ENCODE assay signal across 9 cellular contexts in genomic region chr10:48523820-48524758, GRCh38.
DNase-seq lines count a peak whose midpoint lies in the region; TF ChIP-seq lines count a peak whose summit lies in the region.
"Had no signal": no experiment of that assay in that cellular context is flagged by ENCODE, and none has a peak within 500 bp of the region (broad histone marks: within the 10 kb centered on the region; RNA-seq: fewer than 3 reads in every experiment).

No MANE protein-coding gene starts in this region.

- H3K9me3 Mint-ChIP-seq in neural progenitor cell: peaks cover 11% of the 10 kb centered on the region

- H3K27ac ChIP-seq in esophagus muscularis mucosa (replicated peaks in 1 of 4) (peak overlapping the region in 3 of 4 donors; percentile 46 to 73 (median 64)), neural progenitor cell (no peak overlapping the region)

- peaks cover 0 to 12% (median 0%) of the 10 kb centered on the region in 4 donors for H3K27me3 ChIP-seq in esophagus muscularis mucosa
- H3K27me3 ChIP-seq in neural progenitor cell: peaks cover 17% of the 10 kb centered on the region

- peaks cover 34% of the 10 kb centered on the region for H3K27me3 Mint-ChIP-seq in neural progenitor cell (ENCODE audit: insufficient read depth, low read depth)

- DNase-seq in NCI-H1417 (lab: John Stamatoyannopoulos, UW) (peak in 2 of 3 experiments; percentile 54 to 55), NCI-H1417 treated with DMSO at 0.1 percent for 48 hours (lab: John Stamatoyannopoulos, UW) (no peak), NCI-H69 (lab: John Stamatoyannopoulos, UW) (peak; percentile 61), esophagus muscularis mucosa (ENCODE audit: extremely low spot score) (no peak), neural progenitor cell (ENCODE audit: low spot score) (peak; percentile 74), HK-2 (ENCODE audit: unreplicated experiment) (no peak), globus pallidus (ENCODE audit: low spot score) (no peak), T-helper 9 cell (no peak)
- DNase-seq: CD4-positive, CD25-positive, alpha-beta regulatory T cell had no signal

- no peaks in the 10 kb centered on the region for H3K79me2 ChIP-seq in neural progenitor cell (ENCODE audit: low read depth)

- TF ChIP-seq POLR2A in esophagus muscularis mucosa (IDR thresholded peaks at IDR 0.05; ENCODE audit: low read depth): no peak

- intact Hi-C loops in esophagus muscularis mucosa (cut with DNase I): loop anchor here (10.0 kb wide), 1 partner anchor 159 kb away; no protein-coding TSS in a partner anchor

- no peak for TF ChIP-seq EP300 in esophagus muscularis mucosa (IDR thresholded peaks at IDR 0.05)

- H3K36me3 ChIP-seq in esophagus muscularis mucosa (no peaks in the 10 kb centered on the region), neural progenitor cell (no peaks in the 10 kb centered on the region)

- H3K4me3 ChIP-seq in esophagus muscularis mucosa (peak overlapping the region; percentile 56 to 61 (median 59)), neural progenitor cell (peak overlapping the region; percentile 82)

- peak overlapping the region; percentile 91 for H2AFZ ChIP-seq in neural progenitor cell (replicated peaks)

- H4K20me1 ChIP-seq in neural progenitor cell (ENCODE audit: low read depth): no peaks in the 10 kb centered on the region

- H3K9me3 ChIP-seq in esophagus muscularis mucosa: no peaks in the 10 kb centered on the region
- H3K9me3 ChIP-seq in neural progenitor cell (ENCODE audit: low read depth): no peaks in the 10 kb centered on the region

- no peak overlapping the region for H3K9ac ChIP-seq in neural progenitor cell

- H3K4me1 ChIP-seq in esophagus muscularis mucosa: peaks cover 14 to 40% (median 35%) of the 10 kb centered on the region in 4 donors
- H3K4me1 ChIP-seq in neural progenitor cell: peaks cover 41% of the 10 kb centered on the region

- H3K4me2 ChIP-seq in neural progenitor cell: peak overlapping the region; percentile 98

- peaks cover 13% of the 10 kb centered on the region for H3K4me1 Mint-ChIP-seq in neural progenitor cell

- no peaks in the 10 kb centered on the region for H3K36me3 Mint-ChIP-seq in neural progenitor cell
- H3K36me3 Mint-ChIP-seq: CD4-positive, CD25-positive, alpha-beta regulatory T cell had no signal

- TF ChIP-seq CTCF in esophagus muscularis mucosa (IDR thresholded peaks at IDR 0.05) (peak; percentile 36 to 51 (median 41)), neural progenitor cell (IDR thresholded peaks at IDR 0.05) (peak; percentile 77)

- H3K27ac Mint-ChIP-seq in neural progenitor cell: no peak overlapping the region
- H3K27ac Mint-ChIP-seq: CD4-positive, CD25-positive, alpha-beta regulatory T cell had no signal

- H3F3A ChIP-seq in neural progenitor cell (ENCODE audit: low read depth): peaks cover 36% of the 10 kb centered on the region

- 95% methylated on average over 3 of the region's 93 CpGs for WGBS in esophagus muscularis mucosa

- peak overlapping the region; percentile 77 for H3K4me3 Mint-ChIP-seq in neural progenitor cell
- H3K4me3 Mint-ChIP-seq: CD4-positive, CD25-positive, alpha-beta regulatory T cell had no signal

Comparison
In these comparisons a context has a peak if more than half of its experiments do, and no peak if none do; other contexts are left out.
1. DNase-seq: peak in NCI-H1417 (2 of 3), NCI-H69 (single experiment) and neural progenitor cell (single experiment); none in NCI-H1417 treated with DMSO at 0.1 percent for 48 hours (single experiment), esophagus muscularis mucosa (single experiment), HK-2 (single experiment), globus pallidus (single experiment) and T-helper 9 cell (single experiment).